Comparison of ENCODE assay signal across 12 cellular contexts in the genomic region with DNA sequence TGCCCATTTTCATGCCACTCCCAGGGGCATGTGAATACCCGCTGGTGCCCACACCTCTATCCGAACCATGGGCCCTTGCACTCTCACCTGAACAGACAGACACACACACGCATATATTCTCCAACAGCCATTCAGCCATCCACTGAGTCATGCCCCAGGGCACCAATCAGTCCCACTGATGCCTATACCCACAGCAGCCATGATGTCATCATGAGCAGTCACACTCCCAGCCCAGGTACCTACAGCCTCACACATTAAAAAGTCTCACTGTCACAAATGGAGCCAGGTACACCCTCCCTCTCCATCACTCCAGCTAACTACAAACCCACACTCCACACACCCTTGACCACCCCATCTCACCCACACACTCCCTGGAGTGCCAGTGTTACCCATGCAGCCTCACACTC. TPM values are rescaled to one million over a fixed set of nuclear protein-coding genes. Genes with fewer than 3 reads are reported as not detected.
DNase-seq lines count a peak whose midpoint lies in the region; TF ChIP-seq lines count a peak whose summit lies in the region.
"Had no signal": no experiment of that assay in that cellular context is flagged by ENCODE, and none has a peak within 500 bp of the region (broad histone marks: within the 10 kb centered on the region; RNA-seq: fewer than 3 reads in every experiment).

No MANE protein-coding gene starts in this region.

- H3K36me3 Mint-ChIP-seq in dendritic cell treated with granulocyte-macrophage colony-stimulating factor and Interleukin-4, amounts not matched to agents 40 ng/mL and 50 ng/mL, for 4 days (ENCODE audit: low read depth) = peaks cover 90% of the 10 kb centered on the region
- peaks cover 6% of the 10 kb centered on the region; the same call in 1 of the 2 replicates for H3K36me3 Mint-ChIP-seq in HFFc6 (ENCODE audit: low read depth)

- TF ChIP-seq CTCF in HFFc6 (IDR thresholded peaks at IDR 0.05) = no peak

- H3K27me3 Mint-ChIP-seq in dendritic cell treated with granulocyte-macrophage colony-stimulating factor and Interleukin-4, amounts not matched to agents 40 ng/mL and 50 ng/mL, for 4 days = no peaks in the 10 kb centered on the region
- H3K27me3 Mint-ChIP-seq in HFFc6 (ENCODE audit: insufficient read depth) = peaks cover 2% of the 10 kb centered on the region

- no peak overlapping the region for H3K4me3 Mint-ChIP-seq in dendritic cell treated with granulocyte-macrophage colony-stimulating factor and Interleukin-4, amounts not matched to agents 40 ng/mL and 50 ng/mL, for 4 days
- H3K4me3 Mint-ChIP-seq in HFFc6 = no peak overlapping the region

- no peaks in the 10 kb centered on the region for H3K9me3 Mint-ChIP-seq in dendritic cell treated with granulocyte-macrophage colony-stimulating factor and Interleukin-4, amounts not matched to agents 40 ng/mL and 50 ng/mL, for 4 days
- H3K9me3 Mint-ChIP-seq in HFFc6 = peaks cover 4% of the 10 kb centered on the region; the same call in 1 of the 2 replicates

- H3K4me1 Mint-ChIP-seq in dendritic cell treated with granulocyte-macrophage colony-stimulating factor and Interleukin-4, amounts not matched to agents 40 ng/mL and 50 ng/mL, for 4 days (ENCODE audit: low read depth) = peaks cover 83% of the 10 kb centered on the region
- peaks cover 65% of the 10 kb centered on the region for H3K4me1 Mint-ChIP-seq in HFFc6 (ENCODE audit: low read depth)

- intact Hi-C loops in dendritic cell treated with granulocyte-macrophage colony-stimulating factor and Interleukin-4, amounts not matched to agents 40 ng/mL and 50 ng/mL, for 4 days (cut with micrococcal nuclease) = no loop called here

- DNase-seq in HPDE6-E6E7 (ENCODE audit: extremely low spot score) = peak; percentile 50
- DNase-seq in activated CD4-positive, alpha-beta T cell treated with anti-CD3 and anti-CD28 coated beads, Interleukin-2, amount 50 U/mL, for 4 hours = peak; percentile 59 to 68
- DNase-seq in stimulated activated CD4-positive, alpha-beta T cell treated with anti-CD3 and anti-CD28 coated beads, Interleukin-4, amount 100 ng/mL, for 1 hour = peak; percentile 55
- DNase-seq in HFFc6 = no peak
- no peak for DNase-seq in DMS53 treated with DMSO at 0.1 percent for 48 hours (lab: John Stamatoyannopoulos, UW; ENCODE audit: unreplicated experiment)
- no peak for DNase-seq in NCI-H1092 (lab: John Stamatoyannopoulos, UW)
- DNase-seq in NCI-H1694 (lab: John Stamatoyannopoulos, UW) = no peak
- DNase-seq: foreskin melanocyte, left cardiac atrium, NCI-H748 treated with DMSO at 0.1 percent for 48 hours, tibial artery had no signal

- H3K27ac Mint-ChIP-seq in dendritic cell treated with granulocyte-macrophage colony-stimulating factor and Interleukin-4, amounts not matched to agents 40 ng/mL and 50 ng/mL, for 4 days = peak overlapping the region; percentile 12
- no peak overlapping the region for H3K27ac Mint-ChIP-seq in HFFc6

RNA-seq across cellular contexts. Expression of gene VSIR, which starts 12.2 kb away (rescaled TPM):
- total RNA-seq in HFFc6 (2021; fragmentation: NEBNext Ultra II Directional; extraction: Animal tissue kit (Norgen Biotek cat#: 25700)) = 10 to 100 TPM; 24.3 to 36.2 (median 29.0) TPM

RNA-seq across cellular contexts. Expression of gene C10orf105, which starts 41.5 kb away (rescaled TPM):
- total RNA-seq in HFFc6 (2021; fragmentation: NEBNext Ultra II Directional; extraction: Animal tissue kit (Norgen Biotek cat#: 25700)) = not detected

Comparison
In these comparisons a context has a peak if more than half of its experiments do, and no peak if none do; other contexts are left out.
1. DNase-seq: peak in HPDE6-E6E7 (single experiment), activated CD4-positive, alpha-beta T cell treated with anti-CD3 and anti-CD28 coated beads, Interleukin-2, amount 50 U/mL, for 4 hours (2 of 2) and stimulated activated CD4-positive, alpha-beta T cell treated with anti-CD3 and anti-CD28 coated beads, Interleukin-4, amount 100 ng/mL, for 1 hour (single experiment); none in HFFc6 (single experiment), DMS53 treated with DMSO at 0.1 percent for 48 hours (single experiment), NCI-H1092 (single experiment) and NCI-H1694 (single experiment).